Comparison of ENCODE assay signal across 8 cellular contexts in genomic region chr6:235763-236360, GRCh38. TPM values are rescaled to one million over a fixed set of nuclear protein-coding genes. Genes with fewer than 3 reads are reported as not detected.
A peak's percentile ranks its signal among the peaks of the same experiment; 100 is the strongest.
DNase-seq lines count a peak whose midpoint lies in the region; ATAC-seq and TF ChIP-seq lines count a peak whose summit lies in the region.

No MANE protein-coding gene starts in this region.

- in situ Hi-C loops in HAP-1 (cut with MboI; ENCODE audit: low sequenced_read_pairs): no loop called here

- DNase-seq in GM10266 (ENCODE audit: extremely low spot score) (peak; percentile 49), GOT3 (lab: John Stamatoyannopoulos, UW) (no peak), HAP-1 (ENCODE audit: low spot score in 2 of 2) (no peak), ecto neural progenitor cell (ENCODE audit: low spot score) (no peak)
- DNase-seq in T-helper 2 cell treated with Interferon-gamma antibody and Interleukin-4, amounts not matched to agents 5 μg/mL and 100 μg/mL, for 36 hours (ENCODE audit: low spot score): peak; percentile 78

- no peak overlapping the region for H3K27ac ChIP-seq in parathyroid adenoma

- H3K9me3 ChIP-seq in parathyroid adenoma (ENCODE audit: control insufficient read depth, low read length) (no peaks in the 10 kb centered on the region), HAP-1 (no peaks in the 10 kb centered on the region)

- H3K4me1 Mint-ChIP-seq in T-helper 2 cell treated with Interferon-gamma antibody and Interleukin-4, amounts not matched to agents 5 μg/mL and 100 μg/mL, for 36 hours (ENCODE audit: low read depth): peaks cover 42% of the 10 kb centered on the region

- no peaks in the 10 kb centered on the region for H3K79me2 ChIP-seq in parathyroid adenoma

- no peaks in the 10 kb centered on the region for H3K27me3 Mint-ChIP-seq in T-helper 2 cell treated with Interferon-gamma antibody and Interleukin-4, amounts not matched to agents 5 μg/mL and 100 μg/mL, for 36 hours (ENCODE audit: low read depth)

- H3K27me3 ChIP-seq in parathyroid adenoma (ENCODE audit: control insufficient read depth, insufficient read depth, low read length) (no peaks in the 10 kb centered on the region), HAP-1 (ENCODE audit: low read depth) (no peaks in the 10 kb centered on the region)

- peak overlapping the region; percentile 93 for H3K27ac Mint-ChIP-seq in T-helper 2 cell treated with Interferon-gamma antibody and Interleukin-4, amounts not matched to agents 5 μg/mL and 100 μg/mL, for 36 hours

- H3K36me3 Mint-ChIP-seq in T-helper 2 cell treated with Interferon-gamma antibody and Interleukin-4, amounts not matched to agents 5 μg/mL and 100 μg/mL, for 36 hours (ENCODE audit: low read depth): no peaks in the 10 kb centered on the region

- peak overlapping the region; percentile 75 for H3K4me3 Mint-ChIP-seq in T-helper 2 cell treated with Interferon-gamma antibody and Interleukin-4, amounts not matched to agents 5 μg/mL and 100 μg/mL, for 36 hours

- H3K9me3 Mint-ChIP-seq in T-helper 2 cell treated with Interferon-gamma antibody and Interleukin-4, amounts not matched to agents 5 μg/mL and 100 μg/mL, for 36 hours: no peaks in the 10 kb centered on the region

- H3K4me3 ChIP-seq in parathyroid adenoma (ENCODE audit: low read depth, low read length) (peak overlapping the region; percentile 51), HAP-1 (no peak overlapping the region)

- TF ChIP-seq CTCF in GM10266 (IDR thresholded peaks at IDR 0.05; ENCODE audit: control insufficient read depth, insufficient read depth, low read depth, missing control alignments) (no peak), parathyroid adenoma (IDR thresholded peaks at IDR 0.05) (no peak)

- ATAC-seq in HG02970 (IDR thresholded peaks at IDR 0.05; ENCODE audit: low FRiP score, unreplicated experiment): peak; percentile 48
- peak; percentile 51 for ATAC-seq in esophagus mucosa

- H3K4me1 ChIP-seq in parathyroid adenoma: no peaks in the 10 kb centered on the region
- H3K4me1 ChIP-seq in HAP-1: no peaks in the 10 kb centered on the region

- peak overlapping the region; percentile 77 for H2AFZ ChIP-seq in parathyroid adenoma

- no peaks in the 10 kb centered on the region for H3K36me3 ChIP-seq in parathyroid adenoma (ENCODE audit: control insufficient read depth, insufficient read depth, low read length)
- H3K36me3 ChIP-seq in HAP-1 (replicated peaks): no peaks in the 10 kb centered on the region

- H3K4me2 ChIP-seq in parathyroid adenoma (ENCODE audit: low read length): peak overlapping the region; percentile 47

- no peak overlapping the region for H3K9ac ChIP-seq in parathyroid adenoma

RNA-seq across cellular contexts. Expression of gene DUSP22, which starts 56.4 kb away (rescaled TPM):
- 40.1 TPM for total RNA-seq in esophagus mucosa

Comparison
In these comparisons a context has a peak if more than half of its experiments do, and no peak if none do; other contexts are left out.
1. DNase-seq: peak in GM10266 (single experiment) and T-helper 2 cell treated with Interferon-gamma antibody and Interleukin-4, amounts not matched to agents 5 μg/mL and 100 μg/mL, for 36 hours (single experiment); none in GOT3 (single experiment), HAP-1 (0 of 2) and ecto neural progenitor cell (single experiment).